ENCODE assay signal across 18 cellular contexts in genomic region chr22:36279219-36279666, GRCh38. TPM values are rescaled to one million over a fixed set of nuclear protein-coding genes. Genes with fewer than 3 reads are reported as not detected.
A peak's percentile ranks its signal among the peaks of the same experiment; 100 is the strongest.
DNase-seq lines count a peak whose midpoint lies in the region; ATAC-seq and TF ChIP-seq lines count a peak whose summit lies in the region.
"Had no signal": no experiment of that assay in that cellular context is flagged by ENCODE, and none has a peak within 500 bp of the region (broad histone marks: within the 10 kb centered on the region; RNA-seq: fewer than 3 reads in every experiment).

No MANE protein-coding gene starts in this region.

- H3K4me1 ChIP-seq in BLaER1 (peaks cover 41% of the 10 kb centered on the region), GM23338 (ENCODE audit: insufficient read depth) (0 out of 2 replicates have a peak, but pooled peaks cover 7% of the 10 kb centered on the region), left lung (peaks cover 6 to 17% of the 10 kb centered on the region in 2 donors)

- H3K27me3 ChIP-seq in BLaER1 (no peaks in the 10 kb centered on the region), GM23338 (ENCODE audit: insufficient read depth) (no peaks in the 10 kb centered on the region), left lung (no peaks in the 10 kb centered on the region)
- H3K27me3 ChIP-seq: dorsolateral prefrontal cortex, testis had no signal

- H2AFZ ChIP-seq in GM23338: no peak overlapping the region

- no peak for ATAC-seq in GM23338
- peak; percentile 63 for ATAC-seq in left lobe of liver
- ATAC-seq in left lung: no peak
- no peak for ATAC-seq in GM21529 (IDR thresholded peaks at IDR 0.05; ENCODE audit: unreplicated experiment)

- H3K4me3 ChIP-seq in BLaER1 (no peak overlapping the region), GM23338 (no peak overlapping the region), SK-N-MC (no peak overlapping the region), left lung (no peak overlapping the region)
- H3K4me3 ChIP-seq: dorsolateral prefrontal cortex, testis had no signal

- H3K36me3 Mint-ChIP-seq in GM23338 (ENCODE audit: low read depth): peaks cover 37% of the 10 kb centered on the region

- no peak overlapping the region for H3K9ac ChIP-seq in BLaER1
- no peak overlapping the region for H3K9ac ChIP-seq in SK-N-MC (ENCODE audit: insufficient read length)

- H3K9me2 ChIP-seq in GM23338 (ENCODE audit: insufficient read depth): no peaks in the 10 kb centered on the region

- DNase-seq in GM23338 (ENCODE audit: low spot score) (no peak), SK-N-MC (ENCODE audit: low read depth, low spot score) (no peak), left lobe of liver (ENCODE audit: low spot score) (no peak), left lung (no peak), SHP77 treated with DMSO at 0.1 percent for 48 hours (lab: John Stamatoyannopoulos, UW) (no peak), NCI-H146 (lab: John Stamatoyannopoulos, UW) (no peak)
- DNase-seq: activated B cell treated with CpG ODN at 0.5 μM for 24 hours, activated gamma-delta T cell, GDM1, glutamatergic neuron, H9, NCI-H1092 treated with DMSO at 0.1 percent for 48 hours, testis had no signal

- H4K20me1 ChIP-seq in BLaER1 (peaks cover 58% of the 10 kb centered on the region), GM23338 (replicated peaks; ENCODE audit: insufficient read depth) (no peaks in the 10 kb centered on the region; the same call in 1 of the 2 replicates)

- H3K4me2 ChIP-seq in BLaER1: peak overlapping the region; percentile 22; the same call in 1 of the 2 replicates
- H3K4me2 ChIP-seq in GM23338: no peak overlapping the region

- H3K9me3 ChIP-seq in BLaER1: no peaks in the 10 kb centered on the region
- no peaks in the 10 kb centered on the region for H3K9me3 ChIP-seq in SK-N-MC (ENCODE audit: low read depth, low read length)
- H3K9me3 ChIP-seq in left lung: no peaks in the 10 kb centered on the region
- H3K9me3 ChIP-seq: testis had no signal

- H3K27ac ChIP-seq in BLaER1 (no peak overlapping the region), GM23338 (ENCODE audit: low read depth) (no peak overlapping the region), SK-N-MC (0 out of 2 replicates have a peak overlapping the region, but pooled peaks have one; percentile 19), left lung (peak overlapping the region in 1 of 2 donors; percentile 20)
- H3K27ac ChIP-seq: testis had no signal

- H3K36me3 ChIP-seq in BLaER1: peaks cover 52% of the 10 kb centered on the region
- H3K36me3 ChIP-seq in GM23338 (ENCODE audit: insufficient read depth): peaks cover 23% of the 10 kb centered on the region
- H3K36me3 ChIP-seq in SK-N-MC (ENCODE audit: insufficient read depth, low read length): peaks cover 21% of the 10 kb centered on the region
- H3K36me3 ChIP-seq in left lung: peaks cover 3 to 48% of the 10 kb centered on the region in 2 donors

- peaks cover 2% of the 10 kb centered on the region for H3K27me3 Mint-ChIP-seq in GM23338 (ENCODE audit: insufficient read depth, low read depth, poor library complexity)
- H3K27me3 Mint-ChIP-seq: activated B cell treated with CpG ODN at 0.5 μM for 24 hours, memory B cell had no signal

- no peaks in the 10 kb centered on the region for H3K79me2 ChIP-seq in GM23338 (replicated peaks; ENCODE audit: insufficient read depth)

- 0 out of 2 replicates have a peak, but pooled peaks cover 3% of the 10 kb centered on the region for H3F3A ChIP-seq in GM23338 (replicated peaks; ENCODE audit: low read depth)

- H3K4me3 Mint-ChIP-seq in GM23338: no peak overlapping the region
- H3K4me3 Mint-ChIP-seq: activated B cell treated with CpG ODN at 0.5 μM for 24 hours, H9, memory B cell, nephron had no signal

- H3K27ac Mint-ChIP-seq in GM23338: no peak overlapping the region
- H3K27ac Mint-ChIP-seq: nephron had no signal

- TF ChIP-seq CTCF in GM23338 (conservative IDR thresholded peaks at IDR 0.05; ENCODE audit: low read depth in 2 of 2): no peak
- no peak for TF ChIP-seq CTCF in left lung (IDR thresholded peaks at IDR 0.05)

- intact Hi-C loops in left lung (cut with DNase I): loop anchor here in 1 of 2 donors (10.0 kb wide), 1 partner anchor 84 kb away; no protein-coding TSS in a partner anchor

- H3K4me1 Mint-ChIP-seq in GM23338: peaks cover 8% of the 10 kb centered on the region

- H3K9me3 Mint-ChIP-seq in GM23338: no peaks in the 10 kb centered on the region; the same call in 2 of the 3 replicates
- H3K9me3 Mint-ChIP-seq: activated B cell treated with CpG ODN at 0.5 μM for 24 hours, H9, memory B cell, nephron had no signal

TF ChIP-seq in GM23338, 12 proteins besides CTCF, POLR2A, EP300 and RAD21:
- TF ChIP-seq POLR2AphosphoS5 (IDR thresholded peaks at IDR 0.05; ENCODE audit: low read depth): peak; percentile 23; the same call in 1 of the 2 replicates
- no peak for TF ChIP-seq NANOG (IDR thresholded peaks at IDR 0.05; ENCODE audit: borderline replicate concordance)
- no peak for TF ChIP-seq ETS1 (IDR thresholded peaks at IDR 0.05)
- no peak for TF ChIP-seq STAT1 (IDR thresholded peaks at IDR 0.05; ENCODE audit: unreplicated experiment)

RNA-seq across cellular contexts. Expression of gene APOL1, which starts 26.3 kb away (rescaled TPM):
- total RNA-seq in GM23338 (2014; rRNA removed; shearing (Covaris generic)): not detected in 2 replicates
- polyA plus RNA-seq in GM23338 (2016; fragmentation: Nextera tagmentation; extraction: Ambion mirVana): 0.11 and 0.23 TPM in 2 replicates
- 99.8 TPM for total RNA-seq in left lobe of liver
- 100 to 1,000 TPM in 1 of 2 donors, 10 to 100 TPM in 1; 89.4 to 109 TPM for total RNA-seq in left lung
- total RNA-seq: H9 had no signal

RNA-seq across cellular contexts. Expression of gene APOL2, which starts 39.9 kb away (rescaled TPM):
- 10.4 and 12.4 TPM in 2 replicates for total RNA-seq in GM23338 (2014; rRNA removed; shearing (Covaris generic))
- polyA plus RNA-seq in GM23338 (2016; fragmentation: Nextera tagmentation; extraction: Ambion mirVana): 4.9 and 5.5 TPM in 2 replicates
- total RNA-seq in left lobe of liver (44.4 TPM), left lung (10 to 100 TPM; 51.3 to 63.0 TPM)

Comparison
In these comparisons a context has a peak if more than half of its experiments do, and no peak if none do; other contexts are left out.
1. RNA of gene APOL1, which starts 26.3 kb away (total RNA-seq): 89.4 to 109 TPM in left lung and 99.8 TPM in left lobe of liver (single experiment); not detected in GM23338; every median in the first group is over 10 times any median in the second.